In genomic region chr17:17682293-17682736, GRCh38 we compare ENCODE assay signal across 8 cellular contexts. TPM values are rescaled to one million over a fixed set of nuclear protein-coding genes. Genes with fewer than 3 reads are reported as not detected.
DNase-seq lines count a peak whose midpoint lies in the region; ATAC-seq, FAIRE-seq and TF ChIP-seq lines count a peak whose summit lies in the region.

No MANE protein-coding gene starts in this region.

- H3K27me3 Mint-ChIP-seq in activated naive CD4-positive, alpha-beta T cell treated with anti-CD3 and anti-CD28 coated beads, Interleukin-2, amount 50 U/mL, for 24 hours: no peaks in the 10 kb centered on the region

- H3K4me1 ChIP-seq in Panc1 (ENCODE audit: control insufficient read depth, insufficient read depth, low read length): peaks cover 45% of the 10 kb centered on the region
- H3K4me1 ChIP-seq in heart left ventricle: peaks cover 15 to 56% (median 36%) of the 10 kb centered on the region in 12 donors

- no peak for TF ChIP-seq CTCF in Panc1 (IDR thresholded peaks at IDR 0.05)
- TF ChIP-seq CTCF in heart left ventricle (IDR thresholded peaks at IDR 0.05): no peak

- H3K9me3 ChIP-seq in Panc1 (ENCODE audit: control insufficient read depth, insufficient read depth, low read depth, low read length) (no peaks in the 10 kb centered on the region), heart left ventricle (no peaks in the 10 kb centered on the region)

- H3K36me3 Mint-ChIP-seq in activated naive CD4-positive, alpha-beta T cell treated with anti-CD3 and anti-CD28 coated beads, Interleukin-2, amount 50 U/mL, for 24 hours: no peaks in the 10 kb centered on the region

- FAIRE-seq in GM12892 (lab: Jason Lieb, UNC): peak; percentile 82

- peak; percentile 74 for TF ChIP-seq POLR2A in GM12892 (IDR thresholded peaks at IDR 0.05; ENCODE audit: low read depth, low read length)
- no peak for TF ChIP-seq POLR2A in heart left ventricle (IDR thresholded peaks at IDR 0.05)

- no peaks in the 10 kb centered on the region for H3K9me3 Mint-ChIP-seq in activated naive CD4-positive, alpha-beta T cell treated with anti-CD3 and anti-CD28 coated beads, Interleukin-2, amount 50 U/mL, for 24 hours

- H3K36me3 ChIP-seq in Panc1 (ENCODE audit: control insufficient read depth, insufficient read depth, low read length): no peaks in the 10 kb centered on the region; the same call in none of the 2 replicates
- H3K36me3 ChIP-seq in heart left ventricle: no peaks in the 10 kb centered on the region

- POLR2A ChIA-PET in Panc1 (lab: Charles Lee): interaction anchor here (0.6 to 0.7 kb wide), 3 partner anchors 13 to 426 kb away, joined by 6 to 8 read pairs (median 6); no protein-coding TSS in a partner anchor

- DNase-seq in GM12892 (ENCODE audit: insufficient read length): peak; percentile 68
- no peak for DNase-seq in Panc1 (ENCODE audit: low read depth, low spot score)
- peak; percentile 61 to 79 (median 68) for DNase-seq in heart left ventricle
- DNase-seq in posterior vena cava (ENCODE audit: low spot score): peak; percentile 86
- no peak for DNase-seq in NCI-H2107 treated with DMSO at 0.1 percent for 48 hours (lab: John Stamatoyannopoulos, UW; ENCODE audit: unreplicated experiment)
- DNase-seq in superior temporal gyrus (ENCODE audit: extremely low spot score): no peak

- CTCF ChIA-PET in Panc1 (lab: Charles Lee): interaction anchor here (0.6 to 0.7 kb wide), 2 partner anchors 59 to 97 kb away, joined by 3 to 4 read pairs; no protein-coding TSS in a partner anchor

- H3K4me3 ChIP-seq in Panc1 (ENCODE audit: low read depth in 2 of 2, low read length in 2 of 2): peak overlapping the region; percentile 63 to 64
- peak overlapping the region; percentile 68 to 96 (median 81) for H3K4me3 ChIP-seq in heart left ventricle

- in situ Hi-C loops in Panc1 (cut with HindIII; ENCODE audit: low pct_unique_long_range_greater_than_20kb, low sequenced_read_pairs): no loop called here

- WGBS in heart left ventricle, 4 donors: 0% methylated on average over 22 to 49 of the region's 49 CpGs

- H3K27me3 ChIP-seq in Panc1 (ENCODE audit: control insufficient read depth, insufficient read depth, low read length) (no peaks in the 10 kb centered on the region), heart left ventricle (no peaks in the 10 kb centered on the region)

- ATAC-seq in HG02571 (IDR thresholded peaks at IDR 0.05; ENCODE audit: unreplicated experiment) (peak; percentile 40), Panc1 (peak; percentile 47), heart left ventricle (peak in 3 of 4 donors; percentile 38 to 58 (median 54))

- peak overlapping the region; percentile 46 for H3K27ac Mint-ChIP-seq in activated naive CD4-positive, alpha-beta T cell treated with anti-CD3 and anti-CD28 coated beads, Interleukin-2, amount 50 U/mL, for 24 hours

- TSS peak; percentile 63 for BruUV-seq in Panc1 (replicated peaks; lab: Mats Ljungman, UMichigan)

- peaks cover 36% of the 10 kb centered on the region for H3K4me1 Mint-ChIP-seq in activated naive CD4-positive, alpha-beta T cell treated with anti-CD3 and anti-CD28 coated beads, Interleukin-2, amount 50 U/mL, for 24 hours

- H3K27ac ChIP-seq in Panc1 (ENCODE audit: low read length): peak overlapping the region; percentile 97
- peak overlapping the region; percentile 90 to 97 (median 96) for H3K27ac ChIP-seq in heart left ventricle

- intact Hi-C loops in Panc1 (cut with micrococcal nuclease; ENCODE audit: unreplicated experiment) (loop anchor here (10.0 kb wide), 1 partner anchor 102 kb away; no protein-coding TSS in a partner anchor), heart left ventricle (cut with DNase I) (loop anchor here (2.0 to 10.0 kb wide), 15 partner anchors 45 to 355 kb away; partner anchors contain the start of genes ATPAF2 (in 2 of the 10) and GID4 (in 2 of the 10)), posterior vena cava (cut with DNase I) (loop anchor here (5.0 to 10.0 kb wide), 5 partner anchors 40 to 352 kb away; partner anchors contain the start of genes ATPAF2 (in 1 of the 2) and GID4 (in 1 of the 2))

- peak overlapping the region; percentile 92 for H3K4me3 Mint-ChIP-seq in activated naive CD4-positive, alpha-beta T cell treated with anti-CD3 and anti-CD28 coated beads, Interleukin-2, amount 50 U/mL, for 24 hours

RNA-seq across cellular contexts. Expression of gene RAI1, which starts 1.1 kb away (rescaled TPM):
- polyA plus RNA-seq in GM12892 (2012; ENCODE audit: missing spikeins): 5.7 TPM
- total RNA-seq in Panc1 (2021; ENCODE audit: unreplicated experiment) (51.0 TPM), heart left ventricle (10 to 100 TPM; 15.1 to 37.2 (median 20.8) TPM), posterior vena cava (10 to 100 TPM; 25.6 to 36.5 TPM)
- 39.2 TPM for polyA plus RNA-seq in Panc1 (2012; ENCODE audit: insufficient read length)
- polyA plus RNA-seq in heart left ventricle: 10 to 100 TPM; 17.2 to 23.0 TPM

Comparison
In these comparisons a context has a peak if more than half of its experiments do, and no peak if none do; other contexts are left out.
1. DNase-seq: peak in GM12892 (single experiment), heart left ventricle (5 of 5) and posterior vena cava (single experiment); none in Panc1 (single experiment), NCI-H2107 treated with DMSO at 0.1 percent for 48 hours (single experiment) and superior temporal gyrus (single experiment).
2. Peak in every context shown above with its lines, with median percentiles within 50 percentile points of each other: ATAC-seq.